Comparison of ENCODE assay signal across 20 cellular contexts in genomic region chr11:14190992-14191773, GRCh38.
DNase-seq lines count a peak whose midpoint lies in the region; ATAC-seq and TF ChIP-seq lines count a peak whose summit lies in the region.
"Had no signal": no experiment of that assay in that cellular context is flagged by ENCODE, and none has a peak within 500 bp of the region (broad histone marks: within the 10 kb centered on the region; RNA-seq: fewer than 3 reads in every experiment).

No MANE protein-coding gene starts in this region.

- H2BK15ac ChIP-seq in H9 (ENCODE audit: low read depth, low read length) = no peak overlapping the region

- H3K4me1 ChIP-seq in H9 (ENCODE audit: insufficient read depth, low read length) (no peaks in the 10 kb centered on the region), skeletal muscle tissue (ENCODE audit: control insufficient read depth in 3 of 3, insufficient read depth in 3 of 3, low read length in 3 of 3) (peaks cover 0 to 7% (median 0%) of the 10 kb centered on the region in 3 donors)
- H3K4me1 ChIP-seq: Caco-2, pancreas had no signal

- H3K9me3 ChIP-seq in H9 (ENCODE audit: control insufficient read depth, low read depth, low read length) = no peaks in the 10 kb centered on the region
- H3K9me3 ChIP-seq in skeletal muscle tissue (ENCODE audit: control insufficient read depth in 3 of 3, low read length in 3 of 3) = no peaks in the 10 kb centered on the region
- H3K9me3 ChIP-seq: Caco-2, mucosa of descending colon, pancreas had no signal

- H2AK5ac ChIP-seq in H9 (ENCODE audit: insufficient read length, low read length) = no peak overlapping the region

- H3K27me3 ChIP-seq in H9 (ENCODE audit: insufficient read depth, low read length) = no peaks in the 10 kb centered on the region
- H3K27me3 ChIP-seq in skeletal muscle tissue (ENCODE audit: control insufficient read depth in 3 of 3, insufficient read depth in 3 of 3, low read length in 3 of 3) = no peaks in the 10 kb centered on the region
- H3K27me3 ChIP-seq: brain microvascular endothelial cell, pancreas had no signal

- no peak for ATAC-seq in GM19328 (IDR thresholded peaks at IDR 0.05; ENCODE audit: unreplicated experiment)
- ATAC-seq: effector memory CD8-positive, alpha-beta T cell; mucosa of descending colon; pancreas had no signal

- no peaks in the 10 kb centered on the region for H3K23me2 ChIP-seq in H9 (ENCODE audit: insufficient read length, low read depth, low read length, poor library complexity, severe bottlenecking)

- H4K5ac ChIP-seq in H9 (ENCODE audit: insufficient read length, low read depth, low read length) = no peak overlapping the region

- H2BK20ac ChIP-seq in H9 (ENCODE audit: low read depth, low read length, poor library complexity, severe bottlenecking) = no peak overlapping the region

- no peak overlapping the region for H4K91ac ChIP-seq in H9 (ENCODE audit: insufficient read length, low read depth, low read length)

- H3K14ac ChIP-seq in H9 (ENCODE audit: insufficient read depth, low read length) = no peak overlapping the region

- no peak overlapping the region for H3K56ac ChIP-seq in H9 (ENCODE audit: insufficient read length, low read depth, low read length)

- H2BK12ac ChIP-seq in H9 (ENCODE audit: insufficient read length, low read depth, low read length) = no peak overlapping the region

- no peak overlapping the region; a peak in 1 of 7 replicates for H3K27ac Mint-ChIP-seq in H9
- H3K27ac Mint-ChIP-seq: activated B cell treated with CpG ODN at 0.5 μM for 24 hours; activated naive CD4-positive, alpha-beta T cell treated with anti-CD3 and anti-CD28 coated beads for 36 hours; effector memory CD8-positive, alpha-beta T cell; immature natural killer cell had no signal

- H3T11ph ChIP-seq in H9 (ENCODE audit: low read length) = no peak overlapping the region

- H4K20me1 ChIP-seq in H9 (ENCODE audit: control insufficient read depth, insufficient read depth, insufficient read length) = no peaks in the 10 kb centered on the region

- H4K8ac ChIP-seq in H9 (replicated peaks; ENCODE audit: insufficient read length, low read depth, low read length) = no peak overlapping the region

- H3K4ac ChIP-seq in H9 (ENCODE audit: low read depth, low read length) = no peak overlapping the region

- H3K36me3 ChIP-seq in skeletal muscle tissue (ENCODE audit: control insufficient read depth in 3 of 3, insufficient read depth in 3 of 3, low read length in 3 of 3) = no peaks in the 10 kb centered on the region
- H3K36me3 ChIP-seq: brain microvascular endothelial cell, pancreas had no signal

- no peaks in the 10 kb centered on the region; a peak in 1 of 7 replicates for H3K36me3 Mint-ChIP-seq in H9 (ENCODE audit: insufficient read depth in 1 of 3, low read depth in 3 of 3)
- H3K36me3 Mint-ChIP-seq: immature natural killer cell had no signal

- DNase-seq in H9 (no peak), coronary artery (ENCODE audit: low spot score) (no peak), iPS-NIHi7 (ENCODE audit: extremely low spot score) (peak; percentile 37), KG1 (lab: John Stamatoyannopoulos, UW) (no peak), cerebellar nuclear complex (lab: John Stamatoyannopoulos, UW) (no peak)
- DNase-seq in activated CD4-positive, CD25-positive, alpha-beta regulatory T cell (lab: John Stamatoyannopoulos, UW) = no peak
- DNase-seq: activated B cell treated with CpG ODN at 0.5 μM for 24 hours; activated naive CD4-positive, alpha-beta T cell treated with anti-CD3 and anti-CD28 coated beads for 36 hours; brain microvascular endothelial cell; Caco-2; effector memory CD8-positive, alpha-beta T cell; GDM1; immature natural killer cell; mucosa of descending colon; NCI-H1694 treated with DMSO at 0.1 percent for 48 hours; NCI-H526; pancreas; stimulated activated CD4-positive, alpha-beta T cell treated with anti-CD3 and anti-CD28 coated beads, Interleukin-15, amount 100 ng/mL, for 24 hours had no signal

- H2BK5ac ChIP-seq in H9 (ENCODE audit: insufficient read length, low read length) = no peak overlapping the region

- H3K4me2 ChIP-seq in H9 (ENCODE audit: insufficient read depth, insufficient read length, low read length) = no peak overlapping the region

- H3K27ac ChIP-seq in H9 (ENCODE audit: insufficient read length, low read depth, low read length) (no peak overlapping the region), coronary artery (peak overlapping the region; percentile 39 to 77), skeletal muscle tissue (ENCODE audit: low read depth, low read length) (peak overlapping the region; percentile 7)
- H3K27ac ChIP-seq: brain microvascular endothelial cell, pancreas had no signal

- no peaks in the 10 kb centered on the region; the same call in none of the 2 replicates for H3K27me3 Mint-ChIP-seq in H9 (ENCODE audit: low read depth)

- peaks cover 12 to 17% of the 10 kb centered on the region in 2 experiments for H3K4me1 Mint-ChIP-seq in H9
- H3K4me1 Mint-ChIP-seq: immature natural killer cell had no signal

- H3K9me3 Mint-ChIP-seq in H9 = no peaks in the 10 kb centered on the region
- H3K9me3 Mint-ChIP-seq: activated B cell treated with CpG ODN at 0.5 μM for 24 hours; activated naive CD4-positive, alpha-beta T cell treated with anti-CD3 and anti-CD28 coated beads for 36 hours; effector memory CD8-positive, alpha-beta T cell; immature natural killer cell had no signal

- TF ChIP-seq CTCF in H9 (conservative IDR thresholded peaks at IDR 0.05) (peak; percentile 35; the same call in 2 of the 3 replicates), coronary artery (IDR thresholded peaks at IDR 0.05) (no peak)

- WGBS in H9 (ENCODE audit: extremely low coverage, insufficient read length, low lambda C conversion rate) = no CpG with 5 or more reads among the region's 6 CpGs

- no peak overlapping the region for H3K18ac ChIP-seq in H9 (ENCODE audit: insufficient read length, low read depth, low read length)

- H3K9ac ChIP-seq in H9 (ENCODE audit: extremely low read depth, insufficient read length, low read length) (no peak overlapping the region), skeletal muscle tissue (ENCODE audit: low read depth in 1 of 3, low read length in 3 of 3) (no peak overlapping the region)

- H3K23ac ChIP-seq in H9 (ENCODE audit: insufficient read length, low read depth, low read length) = no peak overlapping the region

- H3K79me2 ChIP-seq in H9 (ENCODE audit: insufficient read depth, low read length) = no peaks in the 10 kb centered on the region

- H2BK120ac ChIP-seq in H9 (ENCODE audit: low read depth, low read length, poor library complexity, severe bottlenecking) = no peak overlapping the region

- peak overlapping the region; percentile 23 for H3K4me3 ChIP-seq in coronary artery
- no peak overlapping the region for H3K4me3 ChIP-seq in skeletal muscle tissue (ENCODE audit: low read length in 3 of 3)
- H3K4me3 ChIP-seq: mucosa of descending colon, pancreas had no signal

- no peak overlapping the region for H2AFZ ChIP-seq in H9 (ENCODE audit: low read length)

- H3K79me1 ChIP-seq in H9 (ENCODE audit: insufficient read depth, low read depth, low read length, poor library complexity, severe bottlenecking) = no peaks in the 10 kb centered on the region

- no peak overlapping the region for H3K4me3 Mint-ChIP-seq in H9
- H3K4me3 Mint-ChIP-seq: activated B cell treated with CpG ODN at 0.5 μM for 24 hours; activated naive CD4-positive, alpha-beta T cell treated with anti-CD3 and anti-CD28 coated beads for 36 hours; effector memory CD8-positive, alpha-beta T cell; immature natural killer cell had no signal
